In genomic region chr7:5776894-5777645, GRCh38 we compare ENCODE assay signal across 3 cellular contexts.
TF ChIP-seq lines count a peak whose summit lies in the region.

No MANE protein-coding gene starts in this region.

TF ChIP-seq in SK-N-SH, 30 proteins besides CTCF, POLR2A, EP300 and RAD21:
- TF ChIP-seq TAF1 (IDR thresholded peaks at IDR 0.05; ENCODE audit: borderline replicate concordance, low read depth, low read length), result no peak

TF ChIP-seq in SK-N-SH treated with all-trans-retinoic acid at 6 μM for 48 hours, 23 proteins besides CTCF, POLR2A, EP300 and RAD21 (continued from another document):
- TF ChIP-seq CREB5 (CRISPR knock-in tag; IDR thresholded peaks at IDR 0.05; ENCODE audit: low read depth), result no peak
- no peak for TF ChIP-seq ARNTL (CRISPR knock-in tag; IDR thresholded peaks at IDR 0.05; ENCODE audit: borderline replicate concordance, low read depth)
- TF ChIP-seq BACH2 (CRISPR knock-in tag; IDR thresholded peaks at IDR 0.05; ENCODE audit: borderline replicate concordance), result no peak
- TF ChIP-seq TSHZ2 (CRISPR knock-in tag; IDR thresholded peaks at IDR 0.05), result no peak
- no peak for TF ChIP-seq POU6F1 (CRISPR knock-in tag; IDR thresholded peaks at IDR 0.05; ENCODE audit: borderline replicate concordance, low read depth)

TF ChIP-seq in IMR-90, 13 proteins besides CTCF, POLR2A, EP300 and RAD21:
- TF ChIP-seq USF2 (IDR thresholded peaks at IDR 0.05; ENCODE audit: low read depth, low read length) (no peak), ELK1 (IDR thresholded peaks at IDR 0.05; ENCODE audit: borderline replicate concordance, low read depth, low read length) (no peak), MAZ (IDR thresholded peaks at IDR 0.05; ENCODE audit: borderline replicate concordance, low read depth, low read length) (no peak), RCOR1 (IDR thresholded peaks at IDR 0.05; ENCODE audit: insufficient replicate concordance, low read length) (no peak), MAFK (IDR thresholded peaks at IDR 0.05; ENCODE audit: low read depth, low read length) (no peak), NFE2L2 (IDR thresholded peaks at IDR 0.05; ENCODE audit: low read depth, low read length) (no peak)
TF ChIP-seq in IMR-90: peak in this region for 0.
